Comparison of ENCODE assay signal across 26 cellular contexts in genomic region chr3:69531975-69532827, GRCh38.
"Had no signal": no experiment of that assay in that cellular context is flagged by ENCODE, and none has a peak within 500 bp of the region (broad histone marks: within the 10 kb centered on the region; RNA-seq: fewer than 3 reads in every experiment).

No MANE protein-coding gene starts in this region.

- H3K27me3 ChIP-seq: breast epithelium, foreskin keratinocyte, heart left ventricle, left lung, sigmoid colon, upper lobe of left lung, vagina had no signal

- H3K36me3 ChIP-seq: breast epithelium, heart left ventricle, left lung, sigmoid colon, upper lobe of left lung, vagina had no signal

- DNase-seq: activated CD4-positive, alpha-beta T cell treated with anti-CD3 and anti-CD28 coated beads, Interleukin-2, amount 10 ng/mL, durations not matched to agents 7 days and 5 days; activated CD4-positive, CD25-positive, alpha-beta regulatory T cell treated with anti-CD3 and anti-CD28 coated beads, Interleukin-2, amount 50 U/mL, for 72 hours; activated CD8-positive, alpha-beta T cell treated with anti-CD3 and anti-CD28 coated beads for 36 hours; activated gamma-delta T cell treated with Interleukin-2 at 50 U/mL for 16 hours; activated naive CD4-positive, alpha-beta T cell treated with anti-CD3 and anti-CD28 coated beads, Interleukin-2, amount 50 U/mL, for 16 hours; activated T-cell treated with anti-CD3 and anti-CD28 coated beads, Interleukin-2, amount 50 U/mL, for 4 hours; central memory CD4-positive, alpha-beta T cell; foreskin keratinocyte; heart left ventricle; kidney glomerular epithelial cell; left lung; mucosa of descending colon; posterior cingulate gyrus; sigmoid colon; small intestine; stimulated activated CD4-positive, alpha-beta T cell treated with anti-CD3 and anti-CD28 coated beads, Interleukin-4, amount 100 ng/mL, for 4 hours; stimulated activated CD8-positive, alpha-beta memory T cell treated with anti-CD3 and anti-CD28 coated beads, Interleukin-4, amount 100 ng/mL, for 48 hours; stimulated activated naive CD8-positive, alpha-beta T cell treated with anti-CD3 and anti-CD28 coated beads, Interleukin-15, amount 100 ng/mL, for 72 hours; T-helper 17 cell; upper lobe of left lung had no signal

- ATAC-seq: activated CD8-positive, alpha-beta T cell treated with anti-CD3 and anti-CD28 coated beads for 36 hours; activated T-cell treated with anti-CD3 and anti-CD28 coated beads, Interleukin-2, amount 50 U/mL, for 4 hours; activated T-helper 17 cell treated with anti-CD3 and anti-CD28 coated beads, Interleukin-2, amount 50 U/mL, for 72 hours; esophagus mucosa; foreskin keratinocyte; left lung; mucosa of descending colon; natural killer cell treated with Interleukin-12 subunit alpha and Interleukin-12 subunit beta and Interleukin-15 and Interleukin-18, amount 100 ng/mL, for 72 hours; stimulated activated memory B cell treated with anti-CD40 and anti-IgM and Interleukin-4, amounts not matched to agents 10 μg/mL and 1 μg/mL and 100 μg/mL, for 72 hours; stimulated activated naive CD8-positive, alpha-beta T cell treated with anti-CD3 and anti-CD28 coated beads, Interleukin-15, amount 100 ng/mL, for 72 hours; T-helper 17 cell had no signal

- H3K4me3 ChIP-seq: breast epithelium, heart left ventricle, left lung, mucosa of descending colon, sigmoid colon, upper lobe of left lung, vagina had no signal
